33 cellular contexts compared by ENCODE assay signal in genomic region chr1:244779410-244779809, GRCh38. TPM values are rescaled to one million over a fixed set of nuclear protein-coding genes. Genes with fewer than 3 reads are reported as not detected.
DNase-seq lines count a peak whose midpoint lies in the region; ATAC-seq, FAIRE-seq and TF ChIP-seq lines count a peak whose summit lies in the region.
"Had no signal": no experiment of that assay in that cellular context is flagged by ENCODE, and none has a peak within 500 bp of the region (broad histone marks: within the 10 kb centered on the region; RNA-seq: fewer than 3 reads in every experiment).

No MANE protein-coding gene starts in this region.

- no peak overlapping the region for H4K8ac ChIP-seq in H1 (ENCODE audit: extremely low read depth, insufficient read depth, low read length)

- H3K9me3 ChIP-seq in PC-3 (ENCODE audit: low read length) (peaks cover 4% of the 10 kb centered on the region; the same call in 1 of the 2 replicates), H1 (ENCODE audit: insufficient read depth in 2 of 2, low read depth in 1 of 2, low read length in 1 of 2) (0 out of 4 replicates have a peak, but pooled peaks cover 0 to 2% of the 10 kb centered on the region in 2 experiments)
- H3K9me3 ChIP-seq: BE2C, colonic mucosa, heart right ventricle, right lobe of liver, testis, uterus had no signal

- no peaks in the 10 kb centered on the region for H3K79me2 ChIP-seq in PC-3 (ENCODE audit: low read length)
- H3K79me2 ChIP-seq in H1 (ENCODE audit: control insufficient read depth in 1 of 2, insufficient read depth in 2 of 2, low read length in 2 of 2), result no peaks in the 10 kb centered on the region

- no TSS peak for BruUV-seq in PC-3 (replicated peaks; lab: Mats Ljungman, UMichigan)

- H3K36me3 ChIP-seq in PC-3 (ENCODE audit: low read depth, low read length) (no peaks in the 10 kb centered on the region), H1 (ENCODE audit: control insufficient read depth in 2 of 4, insufficient read depth in 4 of 4, low read length in 3 of 4) (no peaks in the 10 kb centered on the region)
- H3K36me3 ChIP-seq: BE2C, colonic mucosa, heart right ventricle, right lobe of liver, uterus had no signal

- no peak overlapping the region for H2BK120ac ChIP-seq in H1 (replicated peaks; ENCODE audit: low read depth, low read length)

- H3K9ac ChIP-seq in PC-3 (ENCODE audit: low read length) (no peak overlapping the region), H1 (replicated peaks in 1 of 4; ENCODE audit: extremely low read depth in 1 of 4, low read depth in 3 of 4, low read length in 3 of 4) (no peak overlapping the region)

- no peak overlapping the region for H2BK12ac ChIP-seq in H1 (ENCODE audit: low read depth, low read length)

- H3K27ac Mint-ChIP-seq in type B pancreatic cell, result no peak overlapping the region
- H3K27ac Mint-ChIP-seq: CD8-positive, alpha-beta memory T cell; stimulated activated naive B cell treated with anti-CD40 and anti-IgM and Interleukin-4, amounts not matched to agents 10 μg/mL and 1 μg/mL and 100 μg/mL, for 72 hours; T-helper 17 cell had no signal

- H3K4me3 Mint-ChIP-seq in type B pancreatic cell, result no peak overlapping the region
- H3K4me3 Mint-ChIP-seq: activated T-cell treated with anti-CD3 and anti-CD28 coated beads, Interleukin-2, amount 50 U/mL, for 72 hours; CD8-positive, alpha-beta memory T cell; stimulated activated naive B cell treated with anti-CD40 and anti-IgM and Interleukin-4, amounts not matched to agents 10 μg/mL and 1 μg/mL and 100 μg/mL, for 72 hours; T-helper 17 cell had no signal

- no peaks in the 10 kb centered on the region for H3F3A ChIP-seq in PC-3 (ENCODE audit: low read length, unreplicated experiment)

- intact Hi-C loops in PC-3 (cut with micrococcal nuclease) (no loop called here), Right ventricle myocardium inferior (cut with DNase I) (no loop called here)

- WGBS in H1 (ENCODE audit: extremely low coverage in 1 of 2, insufficient coverage in 1 of 2, insufficient read length in 1 of 2, insufficient replicate concordance in 2 of 2, low coverage in 1 of 2, low lambda C conversion rate in 2 of 2, missing lambda C conversion rate in 1 of 2), 2 experiments, result 93% methylated on average over 5 of the region's 5 CpGs; no CpG with 5 or more reads in 1 of the 2 experiments

- no peaks in the 10 kb centered on the region for H3K4me1 Mint-ChIP-seq in type B pancreatic cell (ENCODE audit: unreplicated experiment)
- H3K4me1 Mint-ChIP-seq: CD8-positive, alpha-beta memory T cell had no signal

- no peaks in the 10 kb centered on the region for H3K79me1 ChIP-seq in H1 (ENCODE audit: low read depth, low read length)

- H3K4me2 ChIP-seq in PC-3 (ENCODE audit: low read length), result no peak overlapping the region
- no peak overlapping the region for H3K4me2 ChIP-seq in H1 (ENCODE audit: insufficient read depth in 1 of 2, low read depth in 2 of 2, low read length in 2 of 2)

- no peak overlapping the region for H3K23ac ChIP-seq in H1 (ENCODE audit: insufficient read length)

- H3K56ac ChIP-seq in H1 (replicated peaks; ENCODE audit: insufficient read length, low read depth, low read length), result no peak overlapping the region

- H2AK5ac ChIP-seq in H1 (ENCODE audit: low read depth, low read length), result no peak overlapping the region

- no peak overlapping the region for H2BK5ac ChIP-seq in H1 (ENCODE audit: low read depth, low read length)

- H4K5ac ChIP-seq in H1 (ENCODE audit: insufficient read length, low read depth, low read length), result no peak overlapping the region

- no peak overlapping the region for H3K14ac ChIP-seq in H1 (ENCODE audit: insufficient read length)

- no peaks in the 10 kb centered on the region for H3K9me3 Mint-ChIP-seq in type B pancreatic cell
- H3K9me3 Mint-ChIP-seq: activated T-cell treated with anti-CD3 and anti-CD28 coated beads, Interleukin-2, amount 50 U/mL, for 72 hours; CD8-positive, alpha-beta memory T cell; stimulated activated naive B cell treated with anti-CD40 and anti-IgM and Interleukin-4, amounts not matched to agents 10 μg/mL and 1 μg/mL and 100 μg/mL, for 72 hours had no signal

- POLR2A ChIA-PET in PC-3 (lab: Charles Lee; ENCODE audit: unreplicated experiment), result no interaction called here
- POLR2A ChIA-PET in H1 (lab: Charles Lee; ENCODE audit: partially characterized antibody), result no interaction called here

- no peak for TF ChIP-seq CTCF in PC-3 (conservative IDR thresholded peaks at IDR 0.05; ENCODE audit: low read depth, low read length)
- no peak for TF ChIP-seq CTCF in H1 (IDR thresholded peaks at IDR 0.05; ENCODE audit: control extremely low read depth in 1 of 3, insufficient read depth in 1 of 3, low read depth in 1 of 3, low read length in 3 of 3)
- TF ChIP-seq CTCF in type B pancreatic cell (conservative IDR thresholded peaks at IDR 0.05), result no peak

- TF ChIP-seq EP300 in H1 (IDR thresholded peaks at IDR 0.05; ENCODE audit: borderline replicate concordance in 1 of 2, low read depth in 2 of 2, low read length in 2 of 2), result no peak

- H2BK15ac ChIP-seq in H1 (ENCODE audit: low read length), result no peak overlapping the region

- ATAC-seq in PC-3 (no peak), Right ventricle myocardium inferior (no peak), HG02970 (IDR thresholded peaks at IDR 0.05; ENCODE audit: low FRiP score, unreplicated experiment) (no peak)
- ATAC-seq: activated T-cell treated with anti-CD3 and anti-CD28 coated beads, Interleukin-2, amount 50 U/mL, for 72 hours; right lobe of liver; stimulated activated naive B cell treated with anti-CD40 and anti-IgM and Interleukin-4, amounts not matched to agents 10 μg/mL and 1 μg/mL and 100 μg/mL, for 72 hours; T-helper 17 cell had no signal

- CTCF ChIA-PET in PC-3 (lab: Charles Lee) (no interaction called here), H1 (lab: Charles Lee; ENCODE audit: partially characterized antibody) (interaction anchor here (2.4 to 3.9 kb wide), 2 partner anchors 17 to 22 kb away, joined by 11 to 16 read pairs; no protein-coding TSS in a partner anchor)

- H2BK20ac ChIP-seq in H1 (ENCODE audit: low read length), result no peak overlapping the region

- no peaks in the 10 kb centered on the region for H3K27me3 Mint-ChIP-seq in type B pancreatic cell

- H3K23me2 ChIP-seq in H1 (ENCODE audit: low read depth, low read length), result no peaks in the 10 kb centered on the region

- no peaks in the 10 kb centered on the region for H3K36me3 Mint-ChIP-seq in type B pancreatic cell
- H3K36me3 Mint-ChIP-seq: CD8-positive, alpha-beta memory T cell; stimulated activated naive B cell treated with anti-CD40 and anti-IgM and Interleukin-4, amounts not matched to agents 10 μg/mL and 1 μg/mL and 100 μg/mL, for 72 hours had no signal

- H3K18ac ChIP-seq in H1 (ENCODE audit: extremely low read depth, low read length), result no peak overlapping the region

- H4K20me1 ChIP-seq in PC-3 (ENCODE audit: low read length), result no peaks in the 10 kb centered on the region
- H4K20me1 ChIP-seq in H1 (replicated peaks in 1 of 2; ENCODE audit: control insufficient read depth in 1 of 2, insufficient read depth in 2 of 2, low read length in 2 of 2), result no peaks in the 10 kb centered on the region

- H3K9me2 ChIP-seq in PC-3 (replicated peaks; ENCODE audit: low read length), result no peaks in the 10 kb centered on the region

- H3K27ac ChIP-seq in PC-3 (ENCODE audit: low read length) (no peak overlapping the region), H1 (ENCODE audit: low read depth, low read length) (no peak overlapping the region)
- H3K27ac ChIP-seq: colonic mucosa, heart right ventricle, right lobe of liver, RWPE1, testis had no signal

- no peak for FAIRE-seq in H1 (lab: Jason Lieb, UNC)
- FAIRE-seq: H54 had no signal

- H3K4me1 ChIP-seq in PC-3 (ENCODE audit: insufficient read depth, low read length) (peaks cover 11% of the 10 kb centered on the region), H1 (replicated peaks in 1 of 4; ENCODE audit: control insufficient read depth in 3 of 4, insufficient read depth in 4 of 4, low read length in 3 of 4) (no peaks in the 10 kb centered on the region)
- H3K4me1 ChIP-seq: BE2C, colonic mucosa, heart right ventricle, right lobe of liver, testis, uterus had no signal

- TF ChIP-seq POLR2A in H1 (IDR thresholded peaks at IDR 0.05; ENCODE audit: control extremely low read depth in 1 of 2, low read depth in 2 of 2, low read length in 2 of 2), result no peak

- H2AFZ ChIP-seq in PC-3 (ENCODE audit: low read length), result 0 out of 2 replicates have a peak overlapping the region, but pooled peaks have one; percentile 1
- H2AFZ ChIP-seq in H1 (ENCODE audit: low read length), result 0 out of 2 replicates have a peak overlapping the region, but pooled peaks have one; percentile 3

- H3K4me3 ChIP-seq in PC-3 (ENCODE audit: low read length) (no peak overlapping the region), H1 (ENCODE audit: extremely low read depth in 1 of 4, insufficient read depth in 2 of 4, low read depth in 3 of 4, low read length in 4 of 4) (no peak overlapping the region)
- H3K4me3 ChIP-seq: colonic mucosa, heart right ventricle, right lobe of liver, testis, uterus had no signal

- DNase-seq in activated CD4-positive, alpha-beta T cell treated with anti-CD3 and anti-CD28 coated beads for 48 hours, result peak; percentile 8
- no peak for DNase-seq in activated CD4-positive, alpha-beta T cell treated with anti-CD3 and anti-CD28 coated beads, Interleukin-2, amount 50 U/mL, for 48 hours
- DNase-seq in PC-3, result peak; percentile 18
- no peak for DNase-seq in H1 (ENCODE audit: low read depth in 1 of 2, low spot score in 2 of 2)
- peak; percentile 33 for DNase-seq in renal cortical epithelial cell (ENCODE audit: low read depth)
- no peak for DNase-seq in Right ventricle myocardium inferior (ENCODE audit: missing footprints)
- DNase-seq in type B pancreatic cell (ENCODE audit: extremely low spot score, unreplicated experiment), result no peak
- DNase-seq: 8988T; activated CD4-positive, alpha-beta T cell treated with anti-CD3 and anti-CD28 coated beads for 1 hour; activated naive CD4-positive, alpha-beta T cell treated with Interleukin-2 at 50 U/mL for 16 hours; activated T-cell treated with anti-CD3 and anti-CD28 coated beads, Interleukin-2, amount 50 U/mL, for 72 hours; BE2C; CD8-positive, alpha-beta memory T cell; colonic mucosa; DMS 273 treated with DMSO at 0.1 percent for 48 hours; effector memory CD4-positive, alpha-beta T cell; erythroblast; heart right ventricle; KBM-7; NCI-H1417; NCI-H2029 treated with DMSO at 0.1 percent for 48 hours; NCI-H2227 treated with DMSO at 0.1 percent for 48 hours; NCI-H69; right lobe of liver; stimulated activated CD4-positive, alpha-beta T cell treated with anti-CD3 and anti-CD28 coated beads, Interleukin-12 subunit alpha, Interleukin-12 subunit beta, amount 100 ng/mL, for 4 hours; stimulated activated CD4-positive, alpha-beta T cell treated with anti-CD3 and anti-CD28 coated beads, Interleukin-4, amount 100 ng/mL, for 4 hours; stimulated activated naive B cell treated with anti-CD40 and anti-IgM and Interleukin-4, amounts not matched to agents 10 μg/mL and 1 μg/mL and 100 μg/mL, for 72 hours; T-helper 17 cell; testis; uterus had no signal

- H3K4ac ChIP-seq in H1 (replicated peaks; ENCODE audit: insufficient read length, low read depth, low read length), result no peak overlapping the region

- no peak overlapping the region for H4K91ac ChIP-seq in H1 (replicated peaks; ENCODE audit: insufficient read length, low read length)

- TF ChIP-seq RAD21 in H1 (IDR thresholded peaks at IDR 0.05 in 1 of 2, conservative IDR thresholded peaks at IDR 0.05 in 1 of 2; ENCODE audit: low read depth in 2 of 2, low read length in 2 of 2), result no peak

- H3K27me3 ChIP-seq in PC-3 (ENCODE audit: low read length), result no peaks in the 10 kb centered on the region
- no peaks in the 10 kb centered on the region for H3K27me3 ChIP-seq in H1 (replicated peaks in 1 of 4; ENCODE audit: control insufficient read depth in 3 of 4, extremely low read depth in 1 of 4, insufficient read depth in 3 of 4, low read length in 3 of 4)
- H3K27me3 ChIP-seq: BE2C, colonic mucosa, heart right ventricle, right lobe of liver, testis, uterus had no signal

RNA-seq across cellular contexts. Expression of gene COX20, which starts 56.0 kb away (rescaled TPM):
- total RNA-seq in PC-3 (2014; rRNA removed) (50.0 and 55.8 TPM in 2 replicates), renal cortical epithelial cell (26.6 and 55.0 TPM in 2 replicates), Right ventricle myocardium inferior (58.4 TPM), type B pancreatic cell (ENCODE audit: low replicate concordance) (22.7 TPM in 2 replicates)
- total RNA-seq in H1 (2021; fragmentation: NEBNext Ultra II Directional; extraction: Animal tissue kit (Norgen Biotek cat#: 25700)), result 28.8 and 33.6 TPM in 2 replicates
- polyA plus RNA-seq in H1 (2011; rRNA removed), result 11.7 and 17.5 TPM in 2 replicates
- polyA plus RNA-seq in H1 (2011; cell fraction: cytosol; rRNA removed), result 33.1 TPM
- polyA plus RNA-seq in H1 (2011; cell fraction: nucleus; rRNA removed), result 6.2 TPM
- 18.0 to 39.2 TPM (median 20.0 TPM) in 4 replicates for polyA plus RNA-seq in H1 (2012, experiment 1 of 2)
- 6.5 TPM for polyA plus RNA-seq in H1 (2012, experiment 2 of 2)
- polyA plus RNA-seq in H1 (2013, experiment 1 of 2), result 42.7 TPM
- 43.3 TPM for polyA plus RNA-seq in H1 (2013, experiment 2 of 2)
- 6.9 and 7.0 TPM in 2 replicates for polyA minus RNA-seq in H1 (2011; rRNA and poly(A)+ RNA removed)
- polyA minus RNA-seq in H1 (2011; cell fraction: cytosol; rRNA and poly(A)+ RNA removed), result 4.6 TPM
- 26.7 TPM for polyA minus RNA-seq in H1 (2011; cell fraction: nucleus; rRNA and poly(A)+ RNA removed)

Comparison
In these comparisons a context has a peak if more than half of its experiments do, and no peak if none do; other contexts are left out.
1. DNase-seq: peak in activated CD4-positive, alpha-beta T cell treated with anti-CD3 and anti-CD28 coated beads for 48 hours (single experiment), PC-3 (single experiment) and renal cortical epithelial cell (single experiment); none in activated CD4-positive, alpha-beta T cell treated with anti-CD3 and anti-CD28 coated beads, Interleukin-2, amount 50 U/mL, for 48 hours (0 of 2), H1 (0 of 2), Right ventricle myocardium inferior (single experiment) and type B pancreatic cell (single experiment).